Comparison of ENCODE assay signal across 8 cellular contexts in genomic region chr6:3748726-3749389, GRCh38. TPM values are rescaled to one million over a fixed set of nuclear protein-coding genes. Genes with fewer than 3 reads are reported as not detected.
A peak's percentile ranks its signal among the peaks of the same experiment; 100 is the strongest.
DNase-seq lines count a peak whose midpoint lies in the region; ATAC-seq and TF ChIP-seq lines count a peak whose summit lies in the region.

No MANE protein-coding gene starts in this region.

- H3K9me3 ChIP-seq in Panc1 (ENCODE audit: control insufficient read depth, insufficient read depth, low read depth, low read length) (no peaks in the 10 kb centered on the region), duodenal mucosa (ENCODE audit: control insufficient read depth in 1 of 2, low read length in 2 of 2) (no peaks in the 10 kb centered on the region), mucosa of stomach (ENCODE audit: control insufficient read depth, low read length) (no peaks in the 10 kb centered on the region), tibial artery (no peaks in the 10 kb centered on the region), SJCRH30 (replicated peaks) (no peaks in the 10 kb centered on the region)

- H3K9ac ChIP-seq in duodenal mucosa (ENCODE audit: low read depth in 1 of 2, low read length in 2 of 2) = peak overlapping the region; percentile 38 to 62
- peak overlapping the region; percentile 3 for H3K9ac ChIP-seq in mucosa of stomach (ENCODE audit: low read length)

- no peak for ATAC-seq in Panc1
- no peak for ATAC-seq in GM19397 (IDR thresholded peaks at IDR 0.05; ENCODE audit: unreplicated experiment)
- ATAC-seq in GM19455 (IDR thresholded peaks at IDR 0.05; ENCODE audit: unreplicated experiment) = no peak

- POLR2A ChIA-PET in Panc1 (lab: Charles Lee) = interaction anchor here (0.7 to 0.8 kb wide), 2 partner anchors 90 to 114 kb away, joined by 3 to 7 read pairs; no protein-coding TSS in a partner anchor

- H3K4me1 ChIP-seq in Panc1 (ENCODE audit: control insufficient read depth, insufficient read depth, low read length) = peaks cover 52% of the 10 kb centered on the region
- H3K4me1 ChIP-seq in duodenal mucosa (ENCODE audit: control insufficient read depth in 1 of 2, insufficient read depth in 2 of 2, low read length in 2 of 2) = peaks cover 35 to 42% of the 10 kb centered on the region in 2 donors
- H3K4me1 ChIP-seq in mucosa of stomach (ENCODE audit: control insufficient read depth, insufficient read depth, low read length) = peaks cover 39% of the 10 kb centered on the region
- peaks cover 0 to 63% (median 50%) of the 10 kb centered on the region in 4 donors for H3K4me1 ChIP-seq in tibial artery
- peaks cover 5% of the 10 kb centered on the region for H3K4me1 ChIP-seq in SJCRH30

- H3K27ac ChIP-seq in Panc1 (ENCODE audit: low read length) (peak overlapping the region; percentile 75), duodenal mucosa (ENCODE audit: low read depth, low read length) (no peak overlapping the region), tibial artery (peak overlapping the region; percentile 99), SJCRH30 (no peak overlapping the region)

- no peaks in the 10 kb centered on the region for H3K36me3 ChIP-seq in Panc1 (ENCODE audit: control insufficient read depth, insufficient read depth, low read length)
- H3K36me3 ChIP-seq in duodenal mucosa (ENCODE audit: control insufficient read depth in 1 of 2, insufficient read depth in 2 of 2, low read length in 2 of 2) = peaks cover 0 to 6% of the 10 kb centered on the region in 2 donors
- peaks cover 5% of the 10 kb centered on the region for H3K36me3 ChIP-seq in mucosa of stomach (ENCODE audit: control insufficient read depth, insufficient read depth, low read length)
- H3K36me3 ChIP-seq in tibial artery = peaks cover 0 to 20% (median 11%) of the 10 kb centered on the region in 3 donors
- no peaks in the 10 kb centered on the region for H3K36me3 ChIP-seq in SJCRH30

- DNase-seq in Panc1 (ENCODE audit: low read depth, low spot score) (no peak), tibial artery (no peak), inferior parietal cortex (ENCODE audit: extremely low spot score) (no peak), SJCRH30 (no peak)

- TF ChIP-seq CTCF in Panc1 (IDR thresholded peaks at IDR 0.05) (no peak), tibial artery (IDR thresholded peaks at IDR 0.05) (no peak)

- no peaks in the 10 kb centered on the region for H3K27me3 ChIP-seq in Panc1 (ENCODE audit: control insufficient read depth, insufficient read depth, low read length)
- no peaks in the 10 kb centered on the region for H3K27me3 ChIP-seq in duodenal mucosa (ENCODE audit: control insufficient read depth in 1 of 2, insufficient read depth in 2 of 2, low read length in 2 of 2)
- H3K27me3 ChIP-seq in mucosa of stomach (ENCODE audit: control insufficient read depth, insufficient read depth, low read length) = no peaks in the 10 kb centered on the region
- H3K27me3 ChIP-seq in tibial artery = no peaks in the 10 kb centered on the region
- H3K27me3 ChIP-seq in SJCRH30 = no peaks in the 10 kb centered on the region

- intact Hi-C loops in Panc1 (cut with micrococcal nuclease; ENCODE audit: unreplicated experiment) (loop anchor here (5.0 kb wide), 1 partner anchor 78 kb away; no protein-coding TSS in a partner anchor), tibial artery (cut with DNase I; ENCODE audit: low total_unique reads) (loop anchor here (5.0 to 10.0 kb wide), 2 partner anchors 98 to 386 kb away; partner anchors contain the start of genes ECI2 and FAM50B)

- in situ Hi-C loops in Panc1 (cut with HindIII; ENCODE audit: low pct_unique_long_range_greater_than_20kb, low sequenced_read_pairs) = no loop called here

- H3K4me3 ChIP-seq in Panc1 (ENCODE audit: low read depth in 2 of 2, low read length in 2 of 2) = peak overlapping the region; percentile 62 to 66
- peak overlapping the region; percentile 72 to 78 for H3K4me3 ChIP-seq in duodenal mucosa (ENCODE audit: low read depth in 1 of 2, low read length in 2 of 2)
- H3K4me3 ChIP-seq in mucosa of stomach (ENCODE audit: low read length) = no peak overlapping the region
- peak overlapping the region; percentile 96 to 97 for H3K4me3 ChIP-seq in tibial artery
- H3K4me3 ChIP-seq in SJCRH30 = no peak overlapping the region

- CTCF ChIA-PET in Panc1 (lab: Charles Lee) = interaction anchor here (0.5 to 1.6 kb wide), 6 partner anchors 136 to 290 kb away, joined by 3 to 12 read pairs (median 6); no protein-coding TSS in a partner anchor

- no TSS peak for BruUV-seq in Panc1 (replicated peaks; lab: Mats Ljungman, UMichigan)

RNA-seq across cellular contexts. Expression of gene PXDC1, which starts 2.7 kb away (rescaled TPM):
- total RNA-seq in Panc1 (2021; ENCODE audit: unreplicated experiment) = 36.2 TPM
- 29.3 TPM for polyA plus RNA-seq in Panc1 (2012; ENCODE audit: insufficient read length)
- total RNA-seq in SJCRH30 (2014; rRNA removed; shearing (Covaris generic)) = 7.8 and 8.1 TPM in 2 replicates

Comparison
In these comparisons a context has a peak if more than half of its experiments do, and no peak if none do; other contexts are left out.
1. H3K27ac ChIP-seq: peak in Panc1 (single experiment) and tibial artery (2 of 2); none in duodenal mucosa (single experiment) and SJCRH30 (single experiment).
2. H3K4me3 ChIP-seq: peak in Panc1 (2 of 2), duodenal mucosa (2 of 2) and tibial artery (2 of 2); none in mucosa of stomach (single experiment) and SJCRH30 (single experiment).